In the genomic region with DNA sequence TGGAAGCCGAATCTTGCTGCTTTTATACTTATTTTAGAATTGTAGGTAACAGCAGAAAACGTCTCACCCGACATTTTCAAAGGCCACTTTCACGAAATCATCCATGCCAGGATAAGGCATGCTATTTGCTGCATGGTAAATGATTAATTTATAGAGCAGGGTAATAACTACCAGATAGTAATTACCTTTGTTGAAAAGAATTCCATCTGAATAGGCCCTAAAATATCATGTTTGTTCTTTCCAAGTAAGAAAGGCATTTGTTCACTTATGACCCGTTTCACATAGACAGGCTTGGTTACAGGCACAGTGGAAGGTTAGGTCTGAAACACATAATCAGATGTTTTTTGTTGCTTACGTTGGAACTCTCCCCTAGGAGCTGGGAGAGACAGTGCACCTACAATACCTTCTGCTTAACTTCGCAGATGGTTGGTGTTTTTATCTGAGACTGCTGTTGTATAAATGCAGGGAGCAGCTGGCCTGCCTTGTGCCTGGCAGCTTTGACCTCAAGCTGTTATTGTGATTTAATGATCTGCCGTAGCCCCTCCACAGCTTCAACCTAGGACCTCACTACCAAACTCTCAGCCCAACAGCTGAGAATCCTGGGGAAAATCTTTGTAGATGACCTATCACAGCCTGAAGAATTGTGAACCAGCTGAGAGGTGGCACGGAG, we compare ENCODE assay signal across 12 cellular contexts. TPM values are rescaled to one million over a fixed set of nuclear protein-coding genes. Genes with fewer than 3 reads are reported as not detected.
A peak's percentile ranks its signal among the peaks of the same experiment; 100 is the strongest.
DNase-seq lines count a peak whose midpoint lies in the region; ATAC-seq and TF ChIP-seq lines count a peak whose summit lies in the region.
"Had no signal": no experiment of that assay in that cellular context is flagged by ENCODE, and none has a peak within 500 bp of the region (broad histone marks: within the 10 kb centered on the region; RNA-seq: fewer than 3 reads in every experiment).

No MANE protein-coding gene starts in this region.

- H4K91ac ChIP-seq in trophoblast cell (ENCODE audit: low read depth, low read length) = no peak overlapping the region

- no peak overlapping the region for H3K18ac ChIP-seq in trophoblast cell (ENCODE audit: low read length)

- 30 to 61% (median 43%) methylated on average over 9 of the region's 9 CpGs for WGBS in stomach, 5 donors
- no CpG with 5 or more reads among the region's 9 CpGs for WGBS in trophoblast cell (ENCODE audit: extremely low coverage, insufficient coverage, insufficient read length)

- no peak overlapping the region for H3K27ac Mint-ChIP-seq in chondrocyte (ENCODE audit: unreplicated experiment)

- H3K4me1 Mint-ChIP-seq in chondrocyte (ENCODE audit: low read depth) = peaks cover 12% of the 10 kb centered on the region

- H3K79me1 ChIP-seq in trophoblast cell (ENCODE audit: low read length) = peaks cover 5% of the 10 kb centered on the region

- no peak overlapping the region for H3K4me2 ChIP-seq in trophoblast cell (ENCODE audit: low read length)

- ATAC-seq in left lung (peak; percentile 2), GM21515 (IDR thresholded peaks at IDR 0.05; ENCODE audit: unreplicated experiment) (no peak)

- intact Hi-C loops in left lung (cut with DNase I) (no loop called here), stomach (cut with DNase I; ENCODE audit: low total_unique reads) (no loop called here)

- no peak overlapping the region for H2AK5ac ChIP-seq in trophoblast cell (ENCODE audit: low read length)

- peaks cover 2% of the 10 kb centered on the region for H3K36me3 Mint-ChIP-seq in chondrocyte (ENCODE audit: low read depth)

- H3K4me1 ChIP-seq in left lung = peaks cover 0 to 18% of the 10 kb centered on the region in 2 donors
- peaks cover 8 to 48% (median 30%) of the 10 kb centered on the region in 4 donors for H3K4me1 ChIP-seq in stomach
- H3K4me1 ChIP-seq in trophoblast cell (ENCODE audit: control insufficient read depth in 1 of 2, insufficient read depth in 2 of 2, low read length in 2 of 2) = peaks cover 0 to 4% of the 10 kb centered on the region in 2 experiments

- TF ChIP-seq EP300 in stomach (IDR thresholded peaks at IDR 0.05) = no peak

- no peak overlapping the region for H2AFZ ChIP-seq in trophoblast cell (ENCODE audit: insufficient read depth, low read length, poor library complexity)

- H4K12ac ChIP-seq in trophoblast cell (ENCODE audit: low read depth, low read length) = no peak overlapping the region

- H2BK5ac ChIP-seq in trophoblast cell (ENCODE audit: low read depth, low read length, poor library complexity) = no peak overlapping the region

- peak overlapping the region in 1 of 2 donors; percentile 61 for H3K27ac ChIP-seq in left lung
- H3K27ac ChIP-seq in stomach = peak overlapping the region; percentile 87 to 98 (median 87)
- no peak overlapping the region for H3K27ac ChIP-seq in trophoblast cell (ENCODE audit: low read depth, low read length)
- H3K27ac ChIP-seq: spleen had no signal

- H3K4ac ChIP-seq in trophoblast cell (ENCODE audit: low read depth, low read length) = no peak overlapping the region

- no peak overlapping the region for H2BK120ac ChIP-seq in trophoblast cell (ENCODE audit: insufficient read depth, low read length, poor library complexity)

- peaks cover 3% of the 10 kb centered on the region for H3K79me2 ChIP-seq in trophoblast cell (ENCODE audit: control insufficient read depth, insufficient read depth, low read length, poor library complexity)

- H3K36me3 ChIP-seq in left lung (no peaks in the 10 kb centered on the region), stomach (peaks cover 0 to 13% (median 6%) of the 10 kb centered on the region in 4 donors), trophoblast cell (ENCODE audit: control insufficient read depth in 1 of 2, insufficient read depth in 2 of 2, low read length in 2 of 2) (no peaks in the 10 kb centered on the region)
- H3K36me3 ChIP-seq: spleen had no signal

- no peak overlapping the region for H3K23ac ChIP-seq in trophoblast cell (ENCODE audit: low read length)

- no peaks in the 10 kb centered on the region for H3K9me3 Mint-ChIP-seq in chondrocyte (ENCODE audit: low read depth)

- DNase-seq in NCI-H345 (lab: John Stamatoyannopoulos, UW) (peak; percentile 13), NCI-H345 treated with DMSO at 0.1 percent for 48 hours (lab: John Stamatoyannopoulos, UW; ENCODE audit: unreplicated experiment) (no peak), SK-N-DZ (ENCODE audit: low spot score) (peak; percentile 37), left lung (no peak), stomach (no peak), trophoblast cell (no peak), chondrocyte (ENCODE audit: low spot score) (no peak)
- DNase-seq: activated T-cell treated with anti-CD3 and anti-CD28 coated beads, Interleukin-2, amount 50 U/mL, for 48 hours; hippocampal formation; NCI-H510A treated with DMSO at 0.1 percent for 48 hours; spleen had no signal

- no peak overlapping the region for H3K14ac ChIP-seq in trophoblast cell (ENCODE audit: low read length)

- TF ChIP-seq CTCF in left lung (IDR thresholded peaks at IDR 0.05) = no peak
- no peak for TF ChIP-seq CTCF in stomach (IDR thresholded peaks at IDR 0.05)
- TF ChIP-seq CTCF in chondrocyte (IDR thresholded peaks at IDR 0.05) = no peak

- no peak overlapping the region for H3K9ac ChIP-seq in trophoblast cell (ENCODE audit: low read length)

- no peak overlapping the region for H2BK12ac ChIP-seq in trophoblast cell (ENCODE audit: low read length)

- H3K4me3 ChIP-seq in left lung = peak overlapping the region; percentile 3 to 53
- H3K4me3 ChIP-seq in stomach = peak overlapping the region; percentile 54 to 71 (median 69)
- H3K4me3 ChIP-seq in trophoblast cell (ENCODE audit: low read depth, low read length) = no peak overlapping the region

- no peaks in the 10 kb centered on the region for H3K9me3 ChIP-seq in left lung
- H3K9me3 ChIP-seq in stomach = no peaks in the 10 kb centered on the region
- no peaks in the 10 kb centered on the region for H3K9me3 ChIP-seq in trophoblast cell (ENCODE audit: insufficient read depth, low read depth, low read length)

- peaks cover 4% of the 10 kb centered on the region for H3K27me3 Mint-ChIP-seq in chondrocyte (ENCODE audit: low read depth)

- H3K4me3 Mint-ChIP-seq in chondrocyte (ENCODE audit: unreplicated experiment) = no peak overlapping the region

- no peak overlapping the region for H4K8ac ChIP-seq in trophoblast cell (ENCODE audit: low read depth, low read length)

- TF ChIP-seq POLR2A in stomach (IDR thresholded peaks at IDR 0.05) = no peak

- peaks cover 0 to 54% of the 10 kb centered on the region in 2 donors for H3K27me3 ChIP-seq in left lung
- H3K27me3 ChIP-seq in stomach = peaks cover 0 to 19% (median 4%) of the 10 kb centered on the region in 3 donors
- no peaks in the 10 kb centered on the region for H3K27me3 ChIP-seq in trophoblast cell (ENCODE audit: insufficient read depth, low read length)

RNA-seq across cellular contexts. Expression of a gene that starts 1.6 kb away (rescaled TPM):
- 0.25 and 0.44 TPM in 2 replicates for polyA plus RNA-seq in SK-N-DZ (2014; cell fraction: cytosol; rRNA removed)
- polyA plus RNA-seq in SK-N-DZ (2014; cell fraction: nucleus; rRNA removed) = 0.87 and 0.98 TPM in 2 replicates
- total RNA-seq in left lung (10 to 100 TPM; 14.1 to 38.4 TPM), stomach (10 to 100 TPM in 2 of 5 donors, 1 to 10 TPM in 2, not detected in 1; 3.1 to 80.3 (median 12.5) TPM), chondrocyte (1.5 to 2.5 TPM (median 2.2 TPM) in 3 replicates)
- polyA plus RNA-seq in stomach = 10 to 100 TPM; 11.6 to 17.1 (median 12.0) TPM
- polyA plus RNA-seq in trophoblast cell (2013) = 3.6 and 5.9 TPM in 2 replicates

Comparison
In these comparisons a context has a peak if more than half of its experiments do, and no peak if none do; other contexts are left out.
1. DNase-seq: peak in NCI-H345 (single experiment) and SK-N-DZ (single experiment); none in NCI-H345 treated with DMSO at 0.1 percent for 48 hours (single experiment), left lung (0 of 2), stomach (single experiment), trophoblast cell (0 of 2) and chondrocyte (single experiment).